ENCODE assay signal across 7 cellular contexts in the genomic region with DNA sequence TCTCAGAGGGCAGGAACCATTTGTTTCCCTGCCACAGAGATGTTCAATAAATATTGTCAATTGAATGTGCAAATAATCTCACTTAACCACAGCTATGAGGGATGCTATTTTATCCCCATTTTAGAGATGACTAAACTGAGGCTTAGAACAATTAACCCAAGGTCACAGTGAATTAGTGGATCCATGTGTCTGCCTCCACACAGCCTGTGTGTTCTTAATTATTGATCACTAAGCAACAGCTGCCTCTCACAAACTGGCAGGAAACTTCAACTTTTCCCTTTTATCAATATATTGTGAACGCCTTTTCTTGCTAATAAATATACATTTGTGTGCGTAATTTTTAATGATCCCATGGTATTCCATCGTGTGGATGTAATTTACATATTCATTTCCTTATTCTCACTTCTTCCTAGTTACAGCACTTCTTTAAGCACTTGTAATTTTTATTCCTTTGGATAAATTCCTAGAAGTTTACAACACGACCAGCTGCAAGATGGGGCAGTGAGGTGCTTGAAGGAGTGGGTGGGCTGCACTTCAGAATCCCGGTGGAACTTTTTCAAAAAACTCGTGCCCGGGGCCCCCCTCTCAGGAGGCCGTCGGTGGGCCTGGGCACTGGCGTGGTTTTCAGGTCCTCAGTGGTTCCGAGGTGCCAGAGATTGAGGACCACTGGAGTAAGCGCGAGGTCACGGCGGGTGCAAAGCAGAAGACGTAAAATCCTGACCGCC. TPM values are rescaled to one million over a fixed set of nuclear protein-coding genes. Genes with fewer than 3 reads are reported as not detected.
DNase-seq lines count a peak whose midpoint lies in the region; ATAC-seq and TF ChIP-seq lines count a peak whose summit lies in the region.

No MANE protein-coding gene starts in this region.

- H3K4me3 ChIP-seq in Loucy (ENCODE audit: low read length, poor library complexity, severe bottlenecking) (peak overlapping the region; percentile 76), colonic mucosa (peak overlapping the region; percentile 96)

- peaks cover 30% of the 10 kb centered on the region for H4K20me1 ChIP-seq in Loucy (ENCODE audit: insufficient read depth, low read length, poor library complexity, severe bottlenecking)

- no peak for TF ChIP-seq POLR2A in GM18505 (IDR thresholded peaks at IDR 0.05; ENCODE audit: borderline replicate concordance, extremely low read depth, insufficient read depth, insufficient read length)

- peaks cover 31 to 41% of the 10 kb centered on the region in 2 donors for H3K4me1 Mint-ChIP-seq in natural killer cell

- no peaks in the 10 kb centered on the region for H3K36me3 Mint-ChIP-seq in natural killer cell

- TF ChIP-seq CTCF in Loucy (conservative IDR thresholded peaks at IDR 0.05; ENCODE audit: low read length), result no peak
- TF ChIP-seq CTCF in colonic mucosa (IDR thresholded peaks at IDR 0.05), result no peak
- TF ChIP-seq CTCF in natural killer cell (IDR thresholded peaks at IDR 0.05), result no peak

- peak overlapping the region; percentile 99 for H3K27ac Mint-ChIP-seq in natural killer cell

- H3K4me3 Mint-ChIP-seq in natural killer cell, result peak overlapping the region; percentile 95

- no peak for DNase-seq in colonic mucosa
- DNase-seq in natural killer cell, result no peak
- no peak for DNase-seq in NCI-H526 (lab: John Stamatoyannopoulos, UW)

- intact Hi-C loops in colonic mucosa (cut with DNase I), result no loop called here
- intact Hi-C loops in natural killer cell (cut with micrococcal nuclease), result loop anchor here (2.0 kb wide), 2 partner anchors 51 to 115 kb away; partner anchors contain the start of gene CENPM

- H3K9me3 Mint-ChIP-seq in natural killer cell, result no peaks in the 10 kb centered on the region

- no peaks in the 10 kb centered on the region for H3K9me2 ChIP-seq in Loucy (replicated peaks; ENCODE audit: low read depth, low read length)

- H3F3A ChIP-seq in Loucy (ENCODE audit: low read depth), result no peaks in the 10 kb centered on the region

- peaks cover 55% of the 10 kb centered on the region for H3K79me2 ChIP-seq in Loucy (ENCODE audit: insufficient read depth, low read length)

- peaks cover 11% of the 10 kb centered on the region; the same call in 1 of the 2 replicates for H3K36me3 ChIP-seq in Loucy (ENCODE audit: insufficient read depth, low read length)
- no peaks in the 10 kb centered on the region for H3K36me3 ChIP-seq in colonic mucosa

- H2AFZ ChIP-seq in Loucy (ENCODE audit: low read length), result no peak overlapping the region

- H3K27me3 ChIP-seq in Loucy (ENCODE audit: insufficient read depth, low read length, poor library complexity, severe bottlenecking) (no peaks in the 10 kb centered on the region), colonic mucosa (no peaks in the 10 kb centered on the region)

- H3K9me3 ChIP-seq in Loucy (ENCODE audit: insufficient read depth, low read depth, low read length), result no peaks in the 10 kb centered on the region
- H3K9me3 ChIP-seq in colonic mucosa, result no peaks in the 10 kb centered on the region

- no peaks in the 10 kb centered on the region for H3K27me3 Mint-ChIP-seq in natural killer cell (ENCODE audit: low read depth in 2 of 2)

- peak overlapping the region; percentile 92 for H3K27ac ChIP-seq in colonic mucosa

- H3K4me1 ChIP-seq in Loucy (ENCODE audit: insufficient read depth, low read length, poor library complexity, severe bottlenecking), result peaks cover 55% of the 10 kb centered on the region
- H3K4me1 ChIP-seq in colonic mucosa, result peaks cover 6% of the 10 kb centered on the region

- peak overlapping the region; percentile 93 for H3K9ac ChIP-seq in Loucy (ENCODE audit: low read depth, low read length, poor library complexity, severe bottlenecking)
- peak overlapping the region; percentile 87 for H3K9ac ChIP-seq in colonic mucosa (ENCODE audit: low read depth in 2 of 2, low read length in 2 of 2)

- peak overlapping the region; percentile 78 for H3K4me2 ChIP-seq in Loucy (ENCODE audit: low read depth, low read length, poor library complexity, severe bottlenecking)

- ATAC-seq in GM18505 (IDR thresholded peaks at IDR 0.05; ENCODE audit: unreplicated experiment) (peak; percentile 2), natural killer cell (no peak), HG03460 (IDR thresholded peaks at IDR 0.05; ENCODE audit: unreplicated experiment) (no peak), HG03280 (IDR thresholded peaks at IDR 0.05; ENCODE audit: unreplicated experiment) (no peak)

RNA-seq across cellular contexts. Expression of gene SREBF2, which starts 0.9 kb away (rescaled TPM):
- total RNA-seq in colonic mucosa (100 to 1,000 TPM; 159 to 192 TPM), natural killer cell (100 to 1,000 TPM; 101 to 106 (median 105) TPM)

RNA-seq across cellular contexts. Expression of gene CCDC134, which starts 31.5 kb away (rescaled TPM):
- 10 to 100 TPM in 1 of 2 donors, 1 to 10 TPM in 1; 9.3 to 18.8 TPM for total RNA-seq in colonic mucosa
- 10 to 100 TPM; 16.4 to 22.1 (median 16.7) TPM for total RNA-seq in natural killer cell
